26 cellular contexts compared by ENCODE assay signal in the genomic region with DNA sequence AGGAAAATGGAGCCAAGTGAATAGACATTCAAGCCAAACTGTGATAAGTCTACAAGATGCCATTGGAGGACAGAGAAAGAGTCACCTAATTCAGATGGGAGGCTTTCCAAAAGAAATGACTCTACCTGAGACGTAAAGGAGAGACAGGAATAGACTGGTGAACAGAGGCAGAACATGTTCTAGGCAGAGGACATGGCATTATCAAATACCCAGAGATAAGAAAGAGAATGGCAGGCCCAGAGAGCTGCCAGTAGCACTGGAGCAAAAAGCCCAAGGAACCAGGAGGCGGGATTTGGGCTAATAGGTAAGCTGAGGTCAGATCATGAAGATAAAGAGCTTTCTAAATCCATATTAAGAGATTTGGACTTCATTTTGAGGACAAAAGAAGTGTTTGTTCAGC.
"Had no signal": no experiment of that assay in that cellular context is flagged by ENCODE, and none has a peak within 500 bp of the region (broad histone marks: within the 10 kb centered on the region; RNA-seq: fewer than 3 reads in every experiment).

No MANE protein-coding gene starts in this region.

- H3K27ac Mint-ChIP-seq: mesothelial cell of epicardium; naive thymus-derived CD4-positive, alpha-beta T cell; natural killer cell treated with Interleukin-12 subunit alpha and Interleukin-12 subunit beta and Interleukin-15 and Interleukin-18, amount 100 ng/mL, for 72 hours; progenitor cell of endocrine pancreas; stimulated activated memory B cell treated with anti-CD40 and anti-IgM and Interleukin-4, amounts not matched to agents 10 μg/mL and 1 μg/mL and 100 μg/mL, for 72 hours; stimulated activated naive CD8-positive, alpha-beta T cell treated with anti-CD3 and anti-CD28 coated beads, Interleukin-15, amount 100 ng/mL, for 72 hours; type B pancreatic cell had no signal

- H3K27me3 ChIP-seq: ovary, right lobe of liver, tibial nerve, uterus had no signal

- H3K4me1 Mint-ChIP-seq: mesothelial cell of epicardium; naive thymus-derived CD4-positive, alpha-beta T cell; stimulated activated memory B cell treated with anti-CD40 and anti-IgM and Interleukin-4, amounts not matched to agents 10 μg/mL and 1 μg/mL and 100 μg/mL, for 72 hours; stimulated activated naive CD8-positive, alpha-beta T cell treated with anti-CD3 and anti-CD28 coated beads, Interleukin-15, amount 100 ng/mL, for 72 hours had no signal

- H3K4me3 ChIP-seq: lung, mucosa of descending colon, ovary, right lobe of liver, smooth muscle cell, tibial nerve, uterus had no signal

- H3K9me3 ChIP-seq: mucosa of descending colon, ovary, right lobe of liver, tibial nerve had no signal

- DNase-seq: hippocampal formation; kidney glomerular epithelial cell; left cardiac atrium; mesendoderm; mucosa of descending colon; naive thymus-derived CD4-positive, alpha-beta T cell; ovary; retina; right lobe of liver; stimulated activated CD4-positive, alpha-beta T cell treated with anti-CD3 and anti-CD28 coated beads, Interleukin-1b, Interleukin-23, amount 100 ng/mL, for 48 hours; stimulated activated CD4-positive, alpha-beta T cell treated with anti-CD3 and anti-CD28 coated beads, Interleukin-2, amount 100 ng/mL, for 48 hours; stimulated activated CD4-positive, alpha-beta T cell treated with anti-CD3 and anti-CD28 coated beads, Interleukin-4, amount 100 ng/mL, for 4 hours; stimulated activated CD8-positive, alpha-beta memory T cell treated with anti-CD3 and anti-CD28 coated beads, Interleukin-4, amount 100 ng/mL, for 48 hours; stimulated activated naive CD4-positive, alpha-beta T cell treated with Interleukin-2 at 50 U/mL for 16 hours; stimulated activated naive CD8-positive, alpha-beta T cell treated with anti-CD3 and anti-CD28 coated beads, Interleukin-15, amount 100 ng/mL, for 72 hours; substantia nigra; uterus had no signal

- H3K27ac ChIP-seq: ovary, right lobe of liver, tibial nerve, uterus had no signal

- H3K36me3 Mint-ChIP-seq: mesothelial cell of epicardium; natural killer cell treated with Interleukin-12 subunit alpha and Interleukin-12 subunit beta and Interleukin-15 and Interleukin-18, amount 100 ng/mL, for 72 hours; stimulated activated memory B cell treated with anti-CD40 and anti-IgM and Interleukin-4, amounts not matched to agents 10 μg/mL and 1 μg/mL and 100 μg/mL, for 72 hours; type B pancreatic cell had no signal

- H3K4me1 ChIP-seq: right lobe of liver, tibial nerve, uterus had no signal

- H3K36me3 ChIP-seq: ovary, right lobe of liver, tibial nerve, uterus had no signal

- H3K9me3 Mint-ChIP-seq: mesothelial cell of epicardium; stimulated activated memory B cell treated with anti-CD40 and anti-IgM and Interleukin-4, amounts not matched to agents 10 μg/mL and 1 μg/mL and 100 μg/mL, for 72 hours; stimulated activated naive CD8-positive, alpha-beta T cell treated with anti-CD3 and anti-CD28 coated beads, Interleukin-15, amount 100 ng/mL, for 72 hours; type B pancreatic cell had no signal

- ATAC-seq: left lobe of liver; mucosa of descending colon; naive thymus-derived CD4-positive, alpha-beta T cell; natural killer cell treated with Interleukin-12 subunit alpha and Interleukin-12 subunit beta and Interleukin-15 and Interleukin-18, amount 100 ng/mL, for 72 hours; right lobe of liver; stimulated activated memory B cell treated with anti-CD40 and anti-IgM and Interleukin-4, amounts not matched to agents 10 μg/mL and 1 μg/mL and 100 μg/mL, for 72 hours; stimulated activated naive CD8-positive, alpha-beta T cell treated with anti-CD3 and anti-CD28 coated beads, Interleukin-15, amount 100 ng/mL, for 72 hours had no signal

- H3K27me3 Mint-ChIP-seq: naive thymus-derived CD4-positive, alpha-beta T cell; stimulated activated memory B cell treated with anti-CD40 and anti-IgM and Interleukin-4, amounts not matched to agents 10 μg/mL and 1 μg/mL and 100 μg/mL, for 72 hours; stimulated activated naive CD8-positive, alpha-beta T cell treated with anti-CD3 and anti-CD28 coated beads, Interleukin-15, amount 100 ng/mL, for 72 hours; type B pancreatic cell had no signal

- H3K4me3 Mint-ChIP-seq: mesothelial cell of epicardium; naive thymus-derived CD4-positive, alpha-beta T cell; natural killer cell treated with Interleukin-12 subunit alpha and Interleukin-12 subunit beta and Interleukin-15 and Interleukin-18, amount 100 ng/mL, for 72 hours; stimulated activated memory B cell treated with anti-CD40 and anti-IgM and Interleukin-4, amounts not matched to agents 10 μg/mL and 1 μg/mL and 100 μg/mL, for 72 hours; stimulated activated naive CD8-positive, alpha-beta T cell treated with anti-CD3 and anti-CD28 coated beads, Interleukin-15, amount 100 ng/mL, for 72 hours; type B pancreatic cell had no signal
